ENCODE assay signal across 17 cellular contexts in the genomic region with DNA sequence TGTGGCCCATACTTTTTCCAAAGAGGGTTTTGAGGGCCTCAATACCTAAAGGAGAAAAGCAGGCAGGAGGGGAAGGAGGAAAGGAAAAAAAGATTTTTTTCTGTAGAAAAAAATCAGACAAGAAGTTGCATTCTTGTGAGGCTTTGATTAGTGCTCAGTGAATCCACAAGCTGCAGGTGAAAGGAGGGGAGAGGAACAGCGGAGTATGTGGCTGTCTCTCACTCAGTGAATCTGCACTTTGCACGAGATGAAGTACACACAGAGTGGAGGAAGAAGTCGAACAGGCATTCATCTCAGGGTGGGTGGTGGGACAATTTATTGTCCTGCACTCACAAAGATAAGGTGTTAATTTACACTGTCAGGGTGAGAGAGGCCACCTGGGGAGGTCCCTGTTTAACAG. TPM values are rescaled to one million over a fixed set of nuclear protein-coding genes. Genes with fewer than 3 reads are reported as not detected.
DNase-seq lines count a peak whose midpoint lies in the region; ATAC-seq and TF ChIP-seq lines count a peak whose summit lies in the region.
"Had no signal": no experiment of that assay in that cellular context is flagged by ENCODE, and none has a peak within 500 bp of the region (broad histone marks: within the 10 kb centered on the region; RNA-seq: fewer than 3 reads in every experiment).

No MANE protein-coding gene starts in this region.

- H4K20me1 ChIP-seq in BLaER1 = no peaks in the 10 kb centered on the region
- H4K20me1 ChIP-seq in BLaER1 treated with 17β-estradiol and CSF1 and Interleukin-3, amounts not matched to agents 10 nM and 100 nM = no peaks in the 10 kb centered on the region

- peak overlapping the region; percentile 77 for H3K4me2 ChIP-seq in BLaER1
- peak overlapping the region in 8 of 11 experiments; percentile 71 to 86 (median 80); a peak in 16 of 22 replicates for H3K4me2 ChIP-seq in BLaER1 treated with 17β-estradiol and CSF1 and Interleukin-3, amounts not matched to agents 10 nM and 100 nM

- intact Hi-C loops in left cardiac atrium (cut with DNase I) = no loop called here

- no peak overlapping the region for H3K4me3 ChIP-seq in BLaER1
- H3K4me3 ChIP-seq in BLaER1 treated with 17β-estradiol and CSF1 and Interleukin-3, amounts not matched to agents 10 nM and 100 nM = no peak overlapping the region
- no peak overlapping the region for H3K4me3 ChIP-seq in foreskin fibroblast (ENCODE audit: low read depth in 1 of 2, low read length in 2 of 2)
- H3K4me3 ChIP-seq: Peyer's patch had no signal

- H3K27ac ChIP-seq in BLaER1 = no peak overlapping the region
- no peak overlapping the region for H3K27ac ChIP-seq in BLaER1 treated with 17β-estradiol and CSF1 and Interleukin-3, amounts not matched to agents 10 nM and 100 nM
- H3K27ac ChIP-seq: Peyer's patch had no signal

- DNase-seq in immature natural killer cell = no peak
- no peak for DNase-seq in foreskin fibroblast
- DNase-seq in left cardiac atrium = no peak
- DNase-seq: C1 segment of cervical spinal cord, DMS79, Kasumi-1, NCI-H1694, NCI-H2081, NCI-H2171, NCI-H524 treated with DMSO at 0.1 percent for 48 hours, NCI-H82, Peyer's patch had no signal

- TF ChIP-seq CTCF in foreskin fibroblast (IDR thresholded peaks at IDR 0.05; ENCODE audit: low read depth, low read length) = no peak

- peaks cover under 1% of the 10 kb centered on the region; the same call in 1 of the 2 replicates for H3K9me3 ChIP-seq in BLaER1
- peaks cover under 1 to 18% (median 9%) of the 10 kb centered on the region in 11 experiments; a peak in 14 of 22 replicates for H3K9me3 ChIP-seq in BLaER1 treated with 17β-estradiol and CSF1 and Interleukin-3, amounts not matched to agents 10 nM and 100 nM (replicated peaks in 1 of 11)
- H3K9me3 ChIP-seq: Peyer's patch had no signal

- no peaks in the 10 kb centered on the region for H3K27me3 ChIP-seq in BLaER1
- peaks cover 0 to 12% (median 0%) of the 10 kb centered on the region in 11 experiments; a peak in 3 of 22 replicates for H3K27me3 ChIP-seq in BLaER1 treated with 17β-estradiol and CSF1 and Interleukin-3, amounts not matched to agents 10 nM and 100 nM
- H3K27me3 ChIP-seq: Peyer's patch had no signal

- no peak overlapping the region for H3K9ac ChIP-seq in BLaER1
- no peak overlapping the region for H3K9ac ChIP-seq in BLaER1 treated with 17β-estradiol and CSF1 and Interleukin-3, amounts not matched to agents 10 nM and 100 nM

- ATAC-seq in activated T-helper 17 cell treated with anti-CD3 and anti-CD28 coated beads, Interleukin-2, amount 50 U/mL, for 72 hours (replicated peaks) = no peak
- ATAC-seq in left cardiac atrium (no peak), GM18909 (IDR thresholded peaks at IDR 0.05; ENCODE audit: poor library complexity, unreplicated experiment) (no peak)

- no peaks in the 10 kb centered on the region for H3K36me3 ChIP-seq in BLaER1
- H3K36me3 ChIP-seq in BLaER1 treated with 17β-estradiol and CSF1 and Interleukin-3, amounts not matched to agents 10 nM and 100 nM = no peaks in the 10 kb centered on the region
- H3K36me3 ChIP-seq: Peyer's patch had no signal

- no peak overlapping the region for H3K4me3 Mint-ChIP-seq in activated T-helper 17 cell treated with anti-CD3 and anti-CD28 coated beads, Interleukin-2, amount 50 U/mL, for 72 hours
- peak overlapping the region; percentile 57 to 71 (median 62) for H3K4me3 Mint-ChIP-seq in immature natural killer cell

- H3K27ac Mint-ChIP-seq in activated T-helper 17 cell treated with anti-CD3 and anti-CD28 coated beads, Interleukin-2, amount 50 U/mL, for 72 hours = peak overlapping the region; percentile 57
- peak overlapping the region; percentile 85 to 100 (median 97) for H3K27ac Mint-ChIP-seq in immature natural killer cell

- H3K9me3 Mint-ChIP-seq in activated T-helper 17 cell treated with anti-CD3 and anti-CD28 coated beads, Interleukin-2, amount 50 U/mL, for 72 hours = no peaks in the 10 kb centered on the region
- peaks cover 0 to 3% (median 0%) of the 10 kb centered on the region in 6 donors for H3K9me3 Mint-ChIP-seq in immature natural killer cell

- H3K4me1 ChIP-seq in BLaER1 = peaks cover 85% of the 10 kb centered on the region
- H3K4me1 ChIP-seq in BLaER1 treated with 17β-estradiol and CSF1 and Interleukin-3, amounts not matched to agents 10 nM and 100 nM = peaks cover 48 to 83% (median 74%) of the 10 kb centered on the region in 10 experiments

- peaks cover 21% of the 10 kb centered on the region for H3K4me1 Mint-ChIP-seq in activated T-helper 17 cell treated with anti-CD3 and anti-CD28 coated beads, Interleukin-2, amount 50 U/mL, for 72 hours
- peaks cover 75% of the 10 kb centered on the region in 2 donors for H3K4me1 Mint-ChIP-seq in immature natural killer cell

- H3K27me3 Mint-ChIP-seq in activated T-helper 17 cell treated with anti-CD3 and anti-CD28 coated beads, Interleukin-2, amount 50 U/mL, for 72 hours = no peaks in the 10 kb centered on the region
- H3K27me3 Mint-ChIP-seq in immature natural killer cell (ENCODE audit: low read depth in 3 of 3) = peaks cover 4 to 25% (median 22%) of the 10 kb centered on the region in 3 donors

- H3K36me3 Mint-ChIP-seq in activated T-helper 17 cell treated with anti-CD3 and anti-CD28 coated beads, Interleukin-2, amount 50 U/mL, for 72 hours (ENCODE audit: low read depth) = no peaks in the 10 kb centered on the region
- peaks cover 5 to 11% (median 9%) of the 10 kb centered on the region in 3 donors for H3K36me3 Mint-ChIP-seq in immature natural killer cell

RNA-seq across cellular contexts. Expression of a gene that starts 48.9 kb away (rescaled TPM):
- 1 to 10 TPM in 1 of 2 donors, not detected in 1; 1.2 TPM for total RNA-seq in activated T-helper 17 cell treated with anti-CD3 and anti-CD28 coated beads, Interleukin-2, amount 50 U/mL, for 72 hours
- polyA plus RNA-seq in immature natural killer cell = 1 to 10 TPM in 2 of 3 donors, under 1 TPM in 1; 0.41 to 5.2 (median 2.4) TPM
- total RNA-seq in left cardiac atrium = 1 to 10 TPM; 6.3 to 8.5 TPM
- total RNA-seq: MCF 10A had no signal
